ENCODE assay signal across 15 cellular contexts in genomic region chr1:226060427-226060826, GRCh38. TPM values are rescaled to one million over a fixed set of nuclear protein-coding genes. Genes with fewer than 3 reads are reported as not detected.
A peak's percentile ranks its signal among the peaks of the same experiment; 100 is the strongest.
DNase-seq lines count a peak whose midpoint lies in the region; ATAC-seq and TF ChIP-seq lines count a peak whose summit lies in the region.
"Had no signal": no experiment of that assay in that cellular context is flagged by ENCODE, and none has a peak within 500 bp of the region (broad histone marks: within the 10 kb centered on the region; RNA-seq: fewer than 3 reads in every experiment).

No MANE protein-coding gene starts in this region.

- TF ChIP-seq CTCF in cardiac muscle cell (IDR thresholded peaks at IDR 0.05; ENCODE audit: low read depth, low read length): no peak
- TF ChIP-seq CTCF in nephron (IDR thresholded peaks at IDR 0.05; ENCODE audit: unreplicated experiment in 3 of 3): no peak
- no peak for TF ChIP-seq CTCF in upper lobe of right lung (IDR thresholded peaks at IDR 0.05)

- H2BK5ac ChIP-seq in mesenchymal stem cell (ENCODE audit: low read depth, low read length, poor library complexity, severe bottlenecking): no peak overlapping the region

- H3K27ac ChIP-seq in cardiac muscle cell: peak overlapping the region; percentile 100
- H3K27ac ChIP-seq in upper lobe of right lung: peak overlapping the region; percentile 99
- H3K27ac ChIP-seq in mesenchymal stem cell (ENCODE audit: low read length, poor library complexity, severe bottlenecking): no peak overlapping the region

- H2BK120ac ChIP-seq in mesenchymal stem cell (ENCODE audit: low read depth, low read length): no peak overlapping the region

- WGBS in mesenchymal stem cell: 100% methylated on average over 1 of the region's 1 CpG

- H3K36me3 ChIP-seq in cardiac muscle cell (peaks cover 1% of the 10 kb centered on the region), adipocyte (ENCODE audit: control insufficient read depth, insufficient read depth, low read length, severe bottlenecking) (peaks cover under 1% of the 10 kb centered on the region), upper lobe of right lung (peaks cover 9% of the 10 kb centered on the region), mesenchymal stem cell (ENCODE audit: control insufficient read depth in 1 of 2, insufficient read depth in 2 of 2, low read depth in 1 of 2, low read length in 2 of 2) (peaks cover 0 to 19% of the 10 kb centered on the region in 2 experiments)
- H3K36me3 ChIP-seq: prostate gland had no signal

- no peak overlapping the region for H2AK5ac ChIP-seq in mesenchymal stem cell (ENCODE audit: low read length, severe bottlenecking)

- H4K8ac ChIP-seq in mesenchymal stem cell (ENCODE audit: low read length): no peak overlapping the region

- no peak for TF ChIP-seq POLR2A in GM18505 (IDR thresholded peaks at IDR 0.05; ENCODE audit: borderline replicate concordance, extremely low read depth, insufficient read depth, insufficient read length)

- H3K4me2 ChIP-seq in mesenchymal stem cell (ENCODE audit: low read length, poor library complexity, severe bottlenecking): no peak overlapping the region

- DNase-seq in cardiac muscle cell (ENCODE audit: low read depth in 1 of 2, low spot score in 1 of 2) (no peak), Right ventricle myocardium inferior (ENCODE audit: missing footprints) (no peak), adipocyte (ENCODE audit: low read depth) (no peak), upper lobe of right lung (no peak), anterior cingulate cortex (lab: John Stamatoyannopoulos, UW) (no peak), mesenchymal stem cell (no peak)
- DNase-seq: activated CD4-positive, alpha-beta T cell treated with anti-CD3 and anti-CD28 coated beads, Interleukin-2, amount 50 U/mL, for 4 hours; NCI-H1930; SHP77 treated with DMSO at 0.1 percent for 48 hours; stimulated activated CD4-positive, alpha-beta T cell treated with anti-CD3 and anti-CD28 coated beads, Interleukin-1b, Interleukin-23, amount 100 ng/mL, for 48 hours; T-helper 9 cell had no signal

- H3K27me3 ChIP-seq in cardiac muscle cell (no peaks in the 10 kb centered on the region), adipocyte (replicated peaks; ENCODE audit: control insufficient read depth, insufficient read depth, low read length) (no peaks in the 10 kb centered on the region), upper lobe of right lung (no peaks in the 10 kb centered on the region), mesenchymal stem cell (ENCODE audit: control insufficient read depth in 1 of 2, insufficient read depth in 1 of 2, low read length in 2 of 2) (no peaks in the 10 kb centered on the region)

- no peaks in the 10 kb centered on the region for H3K9me3 Mint-ChIP-seq in nephron
- H3K9me3 Mint-ChIP-seq: activated T-helper 2 cell treated with anti-CD3 and anti-CD28 coated beads, Interferon-gamma antibody, Interleukin-2, Interleukin-4, amounts not matched to agents 10 μg/mL and 5 μg/mL and 100 μg/mL, durations not matched to agents 14 hours and 24 hours and 36 hours had no signal

- no peak overlapping the region for H3K4me3 ChIP-seq in cardiac muscle cell
- H3K4me3 ChIP-seq in adipocyte (ENCODE audit: low read length): no peak overlapping the region
- H3K4me3 ChIP-seq in upper lobe of right lung: no peak overlapping the region
- H3K4me3 ChIP-seq in mesenchymal stem cell (ENCODE audit: insufficient read depth in 1 of 2, low read depth in 1 of 2, low read length in 2 of 2): no peak overlapping the region

- H2AFZ ChIP-seq in mesenchymal stem cell (ENCODE audit: low read depth, low read length): no peak overlapping the region

- no peak overlapping the region for H4K91ac ChIP-seq in mesenchymal stem cell (ENCODE audit: low read length)

- no peak overlapping the region for H3K18ac ChIP-seq in mesenchymal stem cell (ENCODE audit: low read depth in 1 of 2, low read length in 2 of 2)

- peaks cover 14% of the 10 kb centered on the region for H3K4me1 ChIP-seq in cardiac muscle cell (ENCODE audit: low read depth)
- peaks cover 19% of the 10 kb centered on the region for H3K4me1 ChIP-seq in adipocyte (ENCODE audit: control insufficient read depth, insufficient read depth, low read length)
- H3K4me1 ChIP-seq in upper lobe of right lung: peaks cover 18% of the 10 kb centered on the region
- no peaks in the 10 kb centered on the region for H3K4me1 ChIP-seq in mesenchymal stem cell (ENCODE audit: control insufficient read depth, insufficient read depth, low read depth, low read length)
- H3K4me1 ChIP-seq: prostate gland had no signal

- H2BK12ac ChIP-seq in mesenchymal stem cell (ENCODE audit: low read length in 2 of 2): no peak overlapping the region

- no peak overlapping the region for H3K23ac ChIP-seq in mesenchymal stem cell (ENCODE audit: low read length in 2 of 2)

- intact Hi-C loops in Right ventricle myocardium inferior (cut with DNase I) (loop anchor here (5.0 kb wide), 1 partner anchor 127 kb away; the partner anchor contains the start of gene ACBD3), upper lobe of right lung (cut with DNase I) (loop anchor here (10.0 kb wide), 1 partner anchor 66 kb away; the partner anchor contains the start of gene SDE2)

- H3K4ac ChIP-seq in mesenchymal stem cell (ENCODE audit: low read depth in 1 of 2, low read length in 2 of 2): peak overlapping the region in 1 of 2 experiments; percentile 49

- H3K4me1 Mint-ChIP-seq in nephron: peaks cover 27% of the 10 kb centered on the region

- H3K9ac ChIP-seq in adipocyte (ENCODE audit: low read length) (peak overlapping the region; percentile 28), mesenchymal stem cell (ENCODE audit: low read length) (no peak overlapping the region)

- H3K9me3 ChIP-seq in cardiac muscle cell (ENCODE audit: low read depth) (no peaks in the 10 kb centered on the region), adipocyte (ENCODE audit: control insufficient read depth, low read length) (no peaks in the 10 kb centered on the region), upper lobe of right lung (no peaks in the 10 kb centered on the region), mesenchymal stem cell (ENCODE audit: control insufficient read depth, low read length) (no peaks in the 10 kb centered on the region)
- H3K9me3 ChIP-seq: prostate gland had no signal

- no peak overlapping the region for H2BK15ac ChIP-seq in mesenchymal stem cell (ENCODE audit: low read depth, poor library complexity, severe bottlenecking)

- H3K36me3 Mint-ChIP-seq in nephron (ENCODE audit: low read depth): peaks cover 36% of the 10 kb centered on the region

- H3K14ac ChIP-seq in mesenchymal stem cell (ENCODE audit: low read length in 2 of 2): no peak overlapping the region

- H3K27ac Mint-ChIP-seq in nephron: peak overlapping the region; percentile 95 to 100 (median 98)

- no peaks in the 10 kb centered on the region for H3K27me3 Mint-ChIP-seq in nephron (ENCODE audit: low read depth)

- peak overlapping the region; percentile 14 to 93 (median 16) for H3K4me3 Mint-ChIP-seq in nephron

- ATAC-seq in Right ventricle myocardium inferior (no peak), upper lobe of right lung (no peak), GM18505 (IDR thresholded peaks at IDR 0.05; ENCODE audit: unreplicated experiment) (no peak)

- peaks cover 4% of the 10 kb centered on the region for H3K79me1 ChIP-seq in mesenchymal stem cell (replicated peaks; ENCODE audit: low read length, poor library complexity, severe bottlenecking)

RNA-seq across cellular contexts. Expression of gene H3-3A, which starts 2.1 kb away (rescaled TPM):
- total RNA-seq in cardiac muscle cell: 439 and 725 TPM in 2 replicates
- polyA plus RNA-seq in cardiac muscle cell: 837 and 907 TPM in 2 replicates
- 348 TPM for total RNA-seq in Right ventricle myocardium inferior
- 435 TPM for total RNA-seq in upper lobe of right lung
- polyA plus RNA-seq in mesenchymal stem cell (2013, experiment 1 of 2): 591 TPM
- 615 TPM for polyA plus RNA-seq in mesenchymal stem cell (2013, experiment 2 of 2)
